1 cellular context compared by ENCODE assay signal in genomic region chr11:74696488-74696887, GRCh38.
A peak's percentile ranks its signal among the peaks of the same experiment; 100 is the strongest.
TF ChIP-seq lines count a peak whose summit lies in the region.

No MANE protein-coding gene starts in this region.

TF ChIP-seq in IMR-90, 13 proteins besides CTCF, POLR2A, EP300 and RAD21:
- peak; percentile 34 for TF ChIP-seq USF2 (IDR thresholded peaks at IDR 0.05; ENCODE audit: low read depth, low read length)
- TF ChIP-seq MAFK (IDR thresholded peaks at IDR 0.05; ENCODE audit: low read depth, low read length) = no peak
- no peak for TF ChIP-seq CEBPB (IDR thresholded peaks at IDR 0.05; ENCODE audit: low read depth, low read length)
- TF ChIP-seq BHLHE40 (IDR thresholded peaks at IDR 0.05; ENCODE audit: low read depth, low read length) = peak; percentile 91
